1 cellular context compared by ENCODE assay signal in the genomic region with DNA sequence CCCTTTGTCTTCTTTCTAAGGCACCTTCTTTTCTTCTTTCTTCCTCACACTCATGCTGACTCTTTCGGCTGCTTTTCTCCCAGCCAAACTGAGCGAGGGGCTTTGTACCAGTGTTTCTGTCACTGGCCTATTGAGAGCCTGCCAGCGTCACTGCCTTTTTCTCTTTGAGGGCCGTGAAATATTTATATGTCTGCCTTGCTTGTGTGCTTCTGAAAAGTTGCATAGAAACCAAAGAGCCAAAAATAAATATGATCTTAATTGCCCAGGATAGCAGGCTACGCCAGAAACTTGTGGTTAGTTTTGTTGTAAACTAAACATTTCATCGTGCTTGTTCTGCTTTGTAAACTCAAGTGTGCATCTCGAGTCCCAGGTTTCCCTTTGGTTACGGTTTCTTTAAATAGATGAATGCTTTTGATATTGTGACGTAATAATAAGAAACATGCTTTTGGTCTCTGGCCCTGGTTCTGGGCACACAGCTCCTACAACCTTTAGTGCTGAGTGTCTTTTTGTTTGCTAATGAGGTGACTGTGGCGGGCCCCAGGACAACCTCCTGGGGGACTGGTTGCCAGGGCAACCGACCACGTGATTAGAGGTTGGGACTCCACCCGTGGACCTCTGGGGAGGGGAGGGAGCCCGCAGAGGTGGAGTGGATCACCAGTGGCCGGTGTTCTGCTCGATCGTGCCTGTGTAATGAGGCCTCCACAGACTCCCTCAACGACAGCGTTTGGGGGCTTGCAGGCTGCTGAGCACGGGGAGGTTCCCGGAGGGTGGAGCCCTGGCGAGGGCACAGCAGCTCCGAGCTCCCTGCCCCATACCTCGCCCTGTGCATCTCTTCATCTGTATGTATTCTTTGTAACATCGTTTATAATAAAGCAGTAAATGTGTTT.
TF ChIP-seq lines count a peak whose summit lies in the region.

No MANE protein-coding gene starts in this region.

TF ChIP-seq in H1, 55 proteins besides CTCF, POLR2A, EP300 and RAD21:
- TF ChIP-seq ZNF274 (IDR thresholded peaks at IDR 0.05; ENCODE audit: borderline replicate concordance, extremely low read depth, low read length) (no peak), JUN (IDR thresholded peaks at IDR 0.05; ENCODE audit: low read depth, low read length) (no peak), KDM4A (IDR thresholded peaks at IDR 0.05; ENCODE audit: low read depth, low read length, severe bottlenecking) (no peak), ASH2L (IDR thresholded peaks at IDR 0.05; ENCODE audit: low read length) (peak; percentile 75), SIRT6 (IDR thresholded peaks at IDR 0.05; ENCODE audit: low read length) (no peak), CBX8 (IDR thresholded peaks at IDR 0.05; ENCODE audit: borderline replicate concordance, low read depth, low read length) (no peak), NANOG (IDR thresholded peaks at IDR 0.05; ENCODE audit: insufficient read depth, low read depth, low read length, poor library complexity, severe bottlenecking) (no peak), RXRA (IDR thresholded peaks at IDR 0.05; ENCODE audit: insufficient read depth, low read depth, low read length) (no peak), NRF1 (IDR thresholded peaks at IDR 0.05; ENCODE audit: low read depth, low read length) (no peak), YY1 (IDR thresholded peaks at IDR 0.05; ENCODE audit: low read depth, low read length) (no peak), CEBPB (IDR thresholded peaks at IDR 0.05; ENCODE audit: low read depth, low read length) (no peak), USF2 (IDR thresholded peaks at IDR 0.05; ENCODE audit: low read length) (peak; percentile 66), POLR2AphosphoS5 (IDR thresholded peaks at IDR 0.05; ENCODE audit: low read depth, low read length) (no peak), KDM1A (IDR thresholded peaks at IDR 0.05; ENCODE audit: borderline replicate concordance, low read length) (no peak), SIX5 (IDR thresholded peaks at IDR 0.05; ENCODE audit: low read depth, low read length) (no peak), ATF3 (IDR thresholded peaks at IDR 0.05; ENCODE audit: insufficient read depth, low read depth, low read length) (0 out of 2 replicates have a peak, but pooled peaks have one; percentile 25)
